Comparison of ENCODE assay signal across 18 cellular contexts in the genomic region with DNA sequence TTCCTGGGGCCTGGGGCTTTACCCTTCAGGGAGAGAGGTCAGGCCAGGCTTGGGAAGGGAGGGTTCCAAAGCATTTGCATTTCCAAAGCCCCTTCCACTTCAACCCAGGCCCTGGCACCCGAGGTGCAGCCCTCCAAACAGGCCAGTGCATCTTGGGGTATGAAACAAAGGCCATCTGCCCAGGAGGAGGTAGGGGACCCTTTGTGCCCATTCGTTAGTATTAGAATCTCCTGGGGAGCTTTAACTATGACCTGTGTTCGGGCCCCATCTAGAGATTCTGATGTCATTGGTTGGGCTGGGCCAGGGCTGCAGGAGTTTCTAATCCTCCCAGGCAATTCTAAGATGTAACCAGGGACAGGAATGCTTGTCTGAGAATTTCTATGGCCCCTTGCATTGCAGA.
DNase-seq lines count a peak whose midpoint lies in the region; ATAC-seq and TF ChIP-seq lines count a peak whose summit lies in the region.
"Had no signal": no experiment of that assay in that cellular context is flagged by ENCODE, and none has a peak within 500 bp of the region (broad histone marks: within the 10 kb centered on the region; RNA-seq: fewer than 3 reads in every experiment).

No MANE protein-coding gene starts in this region.

- ATAC-seq in GM23338: peak; percentile 81
- no peak for ATAC-seq in HG03097 (IDR thresholded peaks at IDR 0.05; ENCODE audit: low FRiP score, unreplicated experiment)
- ATAC-seq in activated T-helper 17 cell treated with anti-CD3 and anti-CD28 coated beads, Interleukin-2, amount 50 U/mL, for 72 hours (replicated peaks): no peak

- no peaks in the 10 kb centered on the region for H3K9me3 ChIP-seq in neural progenitor cell (ENCODE audit: low read depth)

- H3K27ac Mint-ChIP-seq in CD14-positive monocyte (no peak overlapping the region), GM23338 (no peak overlapping the region; the same call in 1 of the 2 replicates), chondrocyte (ENCODE audit: unreplicated experiment) (no peak overlapping the region), neural progenitor cell (no peak overlapping the region)
- H3K27ac Mint-ChIP-seq in activated T-helper 17 cell treated with anti-CD3 and anti-CD28 coated beads, Interleukin-2, amount 50 U/mL, for 72 hours: no peak overlapping the region
- H3K27ac Mint-ChIP-seq: B cell; CD4-positive, alpha-beta memory T cell had no signal

- peaks cover 6% of the 10 kb centered on the region for H3K4me1 ChIP-seq in GM23338 (ENCODE audit: insufficient read depth)
- peaks cover 16% of the 10 kb centered on the region for H3K4me1 ChIP-seq in neural progenitor cell

- no peaks in the 10 kb centered on the region for H3F3A ChIP-seq in GM23338 (replicated peaks; ENCODE audit: low read depth)
- H3F3A ChIP-seq in neural progenitor cell (ENCODE audit: low read depth): peaks cover 14% of the 10 kb centered on the region

- TF ChIP-seq CTCF in CD14-positive monocyte (IDR thresholded peaks at IDR 0.05) (no peak), GM23338 (conservative IDR thresholded peaks at IDR 0.05; ENCODE audit: low read depth in 2 of 2) (no peak), chondrocyte (IDR thresholded peaks at IDR 0.05) (no peak), neural progenitor cell (IDR thresholded peaks at IDR 0.05) (no peak)

- H3K27me3 Mint-ChIP-seq in CD14-positive monocyte (ENCODE audit: low read depth in 3 of 3): peaks cover 32 to 61% (median 35%) of the 10 kb centered on the region in 3 donors
- H3K27me3 Mint-ChIP-seq in GM23338 (ENCODE audit: insufficient read depth, low read depth, poor library complexity): peaks cover 16% of the 10 kb centered on the region
- peaks cover 79% of the 10 kb centered on the region for H3K27me3 Mint-ChIP-seq in chondrocyte (ENCODE audit: low read depth)
- peaks cover 13% of the 10 kb centered on the region for H3K27me3 Mint-ChIP-seq in neural progenitor cell (ENCODE audit: insufficient read depth, low read depth)
- H3K27me3 Mint-ChIP-seq in activated T-helper 17 cell treated with anti-CD3 and anti-CD28 coated beads, Interleukin-2, amount 50 U/mL, for 72 hours: peaks cover 41% of the 10 kb centered on the region

- H2AFZ ChIP-seq in GM23338 (no peak overlapping the region), neural progenitor cell (replicated peaks) (no peak overlapping the region)

- H3K36me3 Mint-ChIP-seq in CD14-positive monocyte (no peaks in the 10 kb centered on the region), GM23338 (ENCODE audit: low read depth) (no peaks in the 10 kb centered on the region), chondrocyte (ENCODE audit: low read depth) (peaks cover 2% of the 10 kb centered on the region), neural progenitor cell (no peaks in the 10 kb centered on the region)
- no peaks in the 10 kb centered on the region for H3K36me3 Mint-ChIP-seq in activated T-helper 17 cell treated with anti-CD3 and anti-CD28 coated beads, Interleukin-2, amount 50 U/mL, for 72 hours (ENCODE audit: low read depth)
- H3K36me3 Mint-ChIP-seq: CD4-positive, alpha-beta memory T cell had no signal

- H3K36me3 ChIP-seq in GM23338 (ENCODE audit: insufficient read depth) (no peaks in the 10 kb centered on the region), neural progenitor cell (no peaks in the 10 kb centered on the region)

- H3K4me2 ChIP-seq in GM23338 (no peak overlapping the region), neural progenitor cell (peak overlapping the region; percentile 12)

- H3K79me2 ChIP-seq in GM23338 (replicated peaks; ENCODE audit: insufficient read depth) (no peaks in the 10 kb centered on the region), neural progenitor cell (ENCODE audit: low read depth) (no peaks in the 10 kb centered on the region)

- H3K9me3 Mint-ChIP-seq in CD14-positive monocyte: no peaks in the 10 kb centered on the region
- H3K9me3 Mint-ChIP-seq in GM23338: no peaks in the 10 kb centered on the region; the same call in 2 of the 3 replicates
- no peaks in the 10 kb centered on the region for H3K9me3 Mint-ChIP-seq in chondrocyte (ENCODE audit: low read depth)
- H3K9me3 Mint-ChIP-seq in neural progenitor cell: no peaks in the 10 kb centered on the region
- no peaks in the 10 kb centered on the region for H3K9me3 Mint-ChIP-seq in activated T-helper 17 cell treated with anti-CD3 and anti-CD28 coated beads, Interleukin-2, amount 50 U/mL, for 72 hours

- H3K9me2 ChIP-seq in GM23338 (ENCODE audit: insufficient read depth): no peaks in the 10 kb centered on the region

- H4K20me1 ChIP-seq in GM23338 (replicated peaks; ENCODE audit: insufficient read depth): no peaks in the 10 kb centered on the region
- no peaks in the 10 kb centered on the region for H4K20me1 ChIP-seq in neural progenitor cell (ENCODE audit: low read depth)

- H3K27me3 ChIP-seq in GM23338 (ENCODE audit: insufficient read depth) (peaks cover 12% of the 10 kb centered on the region), neural progenitor cell (peaks cover under 1% of the 10 kb centered on the region)

- peak; percentile 9 for DNase-seq in CD14-positive monocyte (ENCODE audit: low spot score)
- no peak for DNase-seq in GM23338 (ENCODE audit: low spot score)
- DNase-seq in chondrocyte (ENCODE audit: low spot score): peak; percentile 49
- no peak for DNase-seq in neural progenitor cell (ENCODE audit: low spot score)
- DNase-seq in NCI-H510A treated with DMSO at 0.1 percent for 48 hours (lab: John Stamatoyannopoulos, UW): no peak
- DNase-seq: CD4-positive, alpha-beta memory T cell; DMS79; GOT3; MV-4-11; NCI-H1417 treated with DMSO at 0.1 percent for 48 hours; NCI-H2081; NCI-H2227 treated with DMSO at 0.1 percent for 48 hours; NCI-H526; NK-92 treated with Interleukin-12 subunit alpha and Interleukin-12 subunit beta, amount 100 ng/mL, for 24 hours had no signal

- H3K27ac ChIP-seq in GM23338 (ENCODE audit: low read depth) (no peak overlapping the region), neural progenitor cell (no peak overlapping the region)
- H3K27ac ChIP-seq: RWPE1 had no signal

- H3K4me3 Mint-ChIP-seq in CD14-positive monocyte (no peak overlapping the region), GM23338 (no peak overlapping the region), chondrocyte (ENCODE audit: unreplicated experiment) (no peak overlapping the region), neural progenitor cell (no peak overlapping the region)
- H3K4me3 Mint-ChIP-seq in activated T-helper 17 cell treated with anti-CD3 and anti-CD28 coated beads, Interleukin-2, amount 50 U/mL, for 72 hours: no peak overlapping the region
- H3K4me3 Mint-ChIP-seq: B cell; CD4-positive, alpha-beta memory T cell had no signal

- H3K4me1 Mint-ChIP-seq in CD14-positive monocyte (peaks cover 4% of the 10 kb centered on the region), GM23338 (peaks cover 38% of the 10 kb centered on the region), chondrocyte (ENCODE audit: low read depth) (peaks cover 6% of the 10 kb centered on the region), neural progenitor cell (peaks cover 22% of the 10 kb centered on the region)
- H3K4me1 Mint-ChIP-seq in activated T-helper 17 cell treated with anti-CD3 and anti-CD28 coated beads, Interleukin-2, amount 50 U/mL, for 72 hours: no peaks in the 10 kb centered on the region

- no peak overlapping the region for H3K9ac ChIP-seq in neural progenitor cell

- intact Hi-C loops in CD14-positive monocyte (cut with micrococcal nuclease): no loop called here

- H3K4me3 ChIP-seq in GM23338 (no peak overlapping the region), neural progenitor cell (no peak overlapping the region)

TF ChIP-seq in GM23338, 12 proteins besides CTCF, POLR2A, EP300 and RAD21 (continues in another document):
- TF ChIP-seq ZNF114 (CRISPR knock-in tag; IDR thresholded peaks at IDR 0.05): no peak

Comparison
In these comparisons a context has a peak if more than half of its experiments do, and no peak if none do; other contexts are left out.
1. DNase-seq: peak in CD14-positive monocyte (single experiment) and chondrocyte (single experiment); none in GM23338 (single experiment), neural progenitor cell (single experiment) and NCI-H510A treated with DMSO at 0.1 percent for 48 hours (single experiment).